In genomic region chr5:148836272-148837250, GRCh38 we compare ENCODE assay signal across 20 cellular contexts.
"Had no signal": no experiment of that assay in that cellular context is flagged by ENCODE, and none has a peak within 500 bp of the region (broad histone marks: within the 10 kb centered on the region; RNA-seq: fewer than 3 reads in every experiment).

No MANE protein-coding gene starts in this region.

- H3K4me1 ChIP-seq: thyroid gland had no signal

- H3K27ac Mint-ChIP-seq: activated naive CD8-positive, alpha-beta T cell; neural progenitor cell; T-helper 1 cell treated with Interleukin-12 subunit alpha and Interleukin-12 subunit beta and Interleukin-4 antibody, amounts not matched to agents 30 μg/mL and 1 μg/mL, for 36 hours had no signal

- ATAC-seq: activated T-cell treated with anti-CD3 and anti-CD28 coated beads, Interleukin-2, amount 50 U/mL, for 4 hours; heart left ventricle; left lung had no signal

- H3K27ac ChIP-seq: dorsolateral prefrontal cortex, heart left ventricle, left lung, neural progenitor cell, ovary, thyroid gland, vagina had no signal

- H3K4me3 Mint-ChIP-seq: activated naive CD8-positive, alpha-beta T cell; activated T-cell treated with anti-CD3 and anti-CD28 coated beads, Interleukin-2, amount 50 U/mL, for 4 hours; neural progenitor cell; T-helper 1 cell treated with Interleukin-12 subunit alpha and Interleukin-12 subunit beta and Interleukin-4 antibody, amounts not matched to agents 30 μg/mL and 1 μg/mL, for 36 hours had no signal

- H3K4me3 ChIP-seq: dorsolateral prefrontal cortex, heart left ventricle, left lung, neural progenitor cell, ovary, thyroid gland, vagina had no signal

- H3K9me3 Mint-ChIP-seq: activated T-cell treated with anti-CD3 and anti-CD28 coated beads, Interleukin-2, amount 50 U/mL, for 4 hours; neural progenitor cell; T-helper 1 cell treated with Interleukin-12 subunit alpha and Interleukin-12 subunit beta and Interleukin-4 antibody, amounts not matched to agents 30 μg/mL and 1 μg/mL, for 36 hours had no signal

- H3K27me3 ChIP-seq: dorsolateral prefrontal cortex, heart left ventricle, left lung, neural progenitor cell, ovary, vagina had no signal

- DNase-seq: activated CD4-positive, alpha-beta T cell treated with anti-CD3 and anti-CD28 coated beads, Interleukin-2, amount 50 U/mL, for 1 hour; activated CD4-positive, CD25-positive, alpha-beta regulatory T cell; activated gamma-delta T cell; activated T-cell treated with anti-CD3 and anti-CD28 coated beads, Interleukin-2, amount 50 U/mL, for 4 hours; anterior cingulate cortex; dorsolateral prefrontal cortex; foreskin melanocyte; heart left ventricle; left lung; mesenchymal stem cell; ovary; stimulated activated CD4-positive, alpha-beta T cell treated with anti-CD3 and anti-CD28 coated beads, Interleukin-4, amount 100 ng/mL, for 1 hour; stimulated activated CD8-positive, alpha-beta memory T cell treated with anti-CD3 and anti-CD28 coated beads, Interleukin-4, amount 100 ng/mL, for 48 hours; thyroid gland had no signal

- FAIRE-seq: endometrium, islet of Langerhans had no signal

- H3K9me3 ChIP-seq: heart left ventricle, left lung, ovary, thyroid gland, vagina had no signal

- H3K4me2 ChIP-seq: neural progenitor cell had no signal

- H3K36me3 Mint-ChIP-seq: neural progenitor cell had no signal

- H3K36me3 ChIP-seq: left lung, neural progenitor cell, ovary, thyroid gland, vagina had no signal

- H3K9ac ChIP-seq: neural progenitor cell had no signal
